In the genomic region with DNA sequence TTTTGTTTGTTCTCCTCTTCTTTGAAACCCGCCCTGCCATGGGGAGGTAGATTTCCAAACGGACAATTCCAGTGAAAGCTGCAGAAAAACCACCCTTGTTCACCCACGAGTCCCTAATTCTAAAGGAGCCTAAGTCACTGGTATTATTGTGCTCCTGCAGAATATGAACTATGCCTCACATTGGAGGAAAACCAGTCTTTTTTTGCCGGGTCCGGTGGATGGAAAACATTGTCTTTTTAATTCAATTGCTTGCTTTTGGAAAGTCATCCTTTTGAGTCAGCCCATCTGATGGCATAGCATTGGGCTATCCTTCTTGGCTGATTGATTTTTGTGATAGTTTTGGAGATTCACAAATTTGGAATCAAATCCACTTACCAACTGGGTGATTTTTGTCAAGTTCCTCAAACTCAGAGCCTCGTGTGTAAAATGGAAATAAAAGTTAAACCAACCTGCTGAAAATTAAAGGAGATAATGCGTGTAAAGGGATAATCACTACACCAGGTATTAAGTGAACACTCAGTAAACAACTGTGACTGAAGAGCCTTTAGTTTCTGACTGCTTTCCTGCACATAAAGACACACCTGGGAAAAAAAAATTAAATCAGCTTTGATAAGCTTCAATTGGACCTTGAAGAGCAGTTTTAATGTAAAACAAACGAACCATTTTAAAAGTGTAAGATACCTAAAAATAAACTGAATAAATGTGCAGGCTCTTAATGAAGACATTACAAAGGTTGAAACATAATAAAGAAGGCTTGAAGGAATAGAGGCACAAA, we compare ENCODE assay signal across 1 cellular context.
TF ChIP-seq lines count a peak whose summit lies in the region.

No MANE protein-coding gene starts in this region.

TF ChIP-seq in H1, 55 proteins besides CTCF, POLR2A, EP300 and RAD21 (continued from another document):
- TF ChIP-seq, protein P1, sequence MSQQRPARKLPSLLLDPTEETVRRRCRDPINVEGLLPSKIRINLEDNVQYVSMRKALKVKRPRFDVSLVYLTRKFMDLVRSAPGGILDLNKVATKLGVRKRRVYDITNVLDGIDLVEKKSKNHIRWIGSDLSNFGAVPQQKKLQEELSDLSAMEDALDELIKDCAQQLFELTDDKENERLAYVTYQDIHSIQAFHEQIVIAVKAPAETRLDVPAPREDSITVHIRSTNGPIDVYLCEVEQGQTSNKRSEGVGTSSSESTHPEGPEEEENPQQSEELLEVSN (IDR thresholded peaks at IDR 0.05), result no peak
- TF ChIP-seq, protein P2, sequence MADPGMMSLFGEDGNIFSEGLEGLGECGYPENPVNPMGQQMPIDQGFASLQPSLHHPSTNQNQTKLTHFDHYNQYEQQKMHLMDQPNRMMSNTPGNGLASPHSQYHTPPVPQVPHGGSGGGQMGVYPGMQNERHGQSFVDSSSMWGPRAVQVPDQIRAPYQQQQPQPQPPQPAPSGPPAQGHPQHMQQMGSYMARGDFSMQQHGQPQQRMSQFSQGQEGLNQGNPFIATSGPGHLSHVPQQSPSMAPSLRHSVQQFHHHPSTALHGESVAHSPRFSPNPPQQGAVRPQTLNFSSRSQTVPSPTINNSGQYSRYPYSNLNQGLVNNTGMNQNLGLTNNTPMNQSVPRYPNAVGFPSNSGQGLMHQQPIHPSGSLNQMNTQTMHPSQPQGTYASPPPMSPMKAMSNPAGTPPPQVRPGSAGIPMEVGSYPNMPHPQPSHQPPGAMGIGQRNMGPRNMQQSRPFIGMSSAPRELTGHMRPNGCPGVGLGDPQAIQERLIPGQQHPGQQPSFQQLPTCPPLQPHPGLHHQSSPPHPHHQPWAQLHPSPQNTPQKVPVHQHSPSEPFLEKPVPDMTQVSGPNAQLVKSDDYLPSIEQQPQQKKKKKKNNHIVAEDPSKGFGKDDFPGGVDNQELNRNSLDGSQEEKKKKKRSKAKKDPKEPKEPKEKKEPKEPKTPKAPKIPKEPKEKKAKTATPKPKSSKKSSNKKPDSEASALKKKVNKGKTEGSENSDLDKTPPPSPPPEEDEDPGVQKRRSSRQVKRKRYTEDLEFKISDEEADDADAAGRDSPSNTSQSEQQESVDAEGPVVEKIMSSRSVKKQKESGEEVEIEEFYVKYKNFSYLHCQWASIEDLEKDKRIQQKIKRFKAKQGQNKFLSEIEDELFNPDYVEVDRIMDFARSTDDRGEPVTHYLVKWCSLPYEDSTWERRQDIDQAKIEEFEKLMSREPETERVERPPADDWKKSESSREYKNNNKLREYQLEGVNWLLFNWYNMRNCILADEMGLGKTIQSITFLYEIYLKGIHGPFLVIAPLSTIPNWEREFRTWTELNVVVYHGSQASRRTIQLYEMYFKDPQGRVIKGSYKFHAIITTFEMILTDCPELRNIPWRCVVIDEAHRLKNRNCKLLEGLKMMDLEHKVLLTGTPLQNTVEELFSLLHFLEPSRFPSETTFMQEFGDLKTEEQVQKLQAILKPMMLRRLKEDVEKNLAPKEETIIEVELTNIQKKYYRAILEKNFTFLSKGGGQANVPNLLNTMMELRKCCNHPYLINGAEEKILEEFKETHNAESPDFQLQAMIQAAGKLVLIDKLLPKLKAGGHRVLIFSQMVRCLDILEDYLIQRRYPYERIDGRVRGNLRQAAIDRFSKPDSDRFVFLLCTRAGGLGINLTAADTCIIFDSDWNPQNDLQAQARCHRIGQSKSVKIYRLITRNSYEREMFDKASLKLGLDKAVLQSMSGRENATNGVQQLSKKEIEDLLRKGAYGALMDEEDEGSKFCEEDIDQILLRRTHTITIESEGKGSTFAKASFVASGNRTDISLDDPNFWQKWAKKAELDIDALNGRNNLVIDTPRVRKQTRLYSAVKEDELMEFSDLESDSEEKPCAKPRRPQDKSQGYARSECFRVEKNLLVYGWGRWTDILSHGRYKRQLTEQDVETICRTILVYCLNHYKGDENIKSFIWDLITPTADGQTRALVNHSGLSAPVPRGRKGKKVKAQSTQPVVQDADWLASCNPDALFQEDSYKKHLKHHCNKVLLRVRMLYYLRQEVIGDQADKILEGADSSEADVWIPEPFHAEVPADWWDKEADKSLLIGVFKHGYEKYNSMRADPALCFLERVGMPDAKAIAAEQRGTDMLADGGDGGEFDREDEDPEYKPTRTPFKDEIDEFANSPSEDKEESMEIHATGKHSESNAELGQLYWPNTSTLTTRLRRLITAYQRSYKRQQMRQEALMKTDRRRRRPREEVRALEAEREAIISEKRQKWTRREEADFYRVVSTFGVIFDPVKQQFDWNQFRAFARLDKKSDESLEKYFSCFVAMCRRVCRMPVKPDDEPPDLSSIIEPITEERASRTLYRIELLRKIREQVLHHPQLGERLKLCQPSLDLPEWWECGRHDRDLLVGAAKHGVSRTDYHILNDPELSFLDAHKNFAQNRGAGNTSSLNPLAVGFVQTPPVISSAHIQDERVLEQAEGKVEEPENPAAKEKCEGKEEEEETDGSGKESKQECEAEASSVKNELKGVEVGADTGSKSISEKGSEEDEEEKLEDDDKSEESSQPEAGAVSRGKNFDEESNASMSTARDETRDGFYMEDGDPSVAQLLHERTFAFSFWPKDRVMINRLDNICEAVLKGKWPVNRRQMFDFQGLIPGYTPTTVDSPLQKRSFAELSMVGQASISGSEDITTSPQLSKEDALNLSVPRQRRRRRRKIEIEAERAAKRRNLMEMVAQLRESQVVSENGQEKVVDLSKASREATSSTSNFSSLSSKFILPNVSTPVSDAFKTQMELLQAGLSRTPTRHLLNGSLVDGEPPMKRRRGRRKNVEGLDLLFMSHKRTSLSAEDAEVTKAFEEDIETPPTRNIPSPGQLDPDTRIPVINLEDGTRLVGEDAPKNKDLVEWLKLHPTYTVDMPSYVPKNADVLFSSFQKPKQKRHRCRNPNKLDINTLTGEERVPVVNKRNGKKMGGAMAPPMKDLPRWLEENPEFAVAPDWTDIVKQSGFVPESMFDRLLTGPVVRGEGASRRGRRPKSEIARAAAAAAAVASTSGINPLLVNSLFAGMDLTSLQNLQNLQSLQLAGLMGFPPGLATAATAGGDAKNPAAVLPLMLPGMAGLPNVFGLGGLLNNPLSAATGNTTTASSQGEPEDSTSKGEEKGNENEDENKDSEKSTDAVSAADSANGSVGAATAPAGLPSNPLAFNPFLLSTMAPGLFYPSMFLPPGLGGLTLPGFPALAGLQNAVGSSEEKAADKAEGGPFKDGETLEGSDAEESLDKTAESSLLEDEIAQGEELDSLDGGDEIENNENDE (IDR thresholded peaks at IDR 0.05; ENCODE audit: insufficient replicate concordance, low read length), result no peak
- no peak for TF ChIP-seq SIX5 (IDR thresholded peaks at IDR 0.05; ENCODE audit: low read depth, low read length)
- TF ChIP-seq TCF12 (IDR thresholded peaks at IDR 0.05; ENCODE audit: low read depth, low read length), result no peak
- TF ChIP-seq, protein P3, sequence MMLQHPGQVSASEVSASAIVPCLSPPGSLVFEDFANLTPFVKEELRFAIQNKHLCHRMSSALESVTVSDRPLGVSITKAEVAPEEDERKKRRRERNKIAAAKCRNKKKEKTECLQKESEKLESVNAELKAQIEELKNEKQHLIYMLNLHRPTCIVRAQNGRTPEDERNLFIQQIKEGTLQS (IDR thresholded peaks at IDR 0.05; ENCODE audit: insufficient read depth, low read depth, low read length), result no peak
- TF ChIP-seq KDM1A (IDR thresholded peaks at IDR 0.05; ENCODE audit: borderline replicate concordance, low read length), result no peak
- no peak for TF ChIP-seq CBX8 (IDR thresholded peaks at IDR 0.05; ENCODE audit: borderline replicate concordance, low read depth, low read length)
- TF ChIP-seq CREB1 (IDR thresholded peaks at IDR 0.05), result no peak
- no peak for TF ChIP-seq SP4 (IDR thresholded peaks at IDR 0.05; ENCODE audit: low read length)
